In the genomic region with DNA sequence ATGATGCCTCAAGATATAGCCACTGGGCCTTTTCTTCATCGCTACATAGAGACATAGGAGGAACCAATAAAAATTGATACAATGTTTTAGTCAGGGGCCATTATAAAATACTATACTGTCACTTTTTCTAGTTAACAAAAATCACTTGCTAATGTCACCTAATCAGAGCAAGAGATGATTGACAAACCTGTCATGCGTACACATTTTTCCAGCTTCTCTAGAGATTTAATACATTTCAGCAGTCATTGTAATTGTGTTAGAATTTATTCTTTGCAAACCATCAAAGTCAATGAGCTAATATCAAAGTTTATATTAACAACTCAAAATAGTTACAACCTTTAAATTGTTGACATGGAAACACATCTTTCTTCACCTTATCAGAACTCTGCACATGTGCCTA, we compare ENCODE assay signal across 28 cellular contexts.
"Had no signal": no experiment of that assay in that cellular context is flagged by ENCODE, and none has a peak within 500 bp of the region (broad histone marks: within the 10 kb centered on the region; RNA-seq: fewer than 3 reads in every experiment).

No MANE protein-coding gene starts in this region.

- H3K27ac ChIP-seq: colonic mucosa, coronary artery, dorsolateral prefrontal cortex, epithelial cell of prostate, esophagus muscularis mucosa, esophagus squamous epithelium, foreskin keratinocyte, gastrocnemius medialis, gastroesophageal sphincter, heart left ventricle, heart right ventricle had no signal

- H3K9me3 ChIP-seq: colonic mucosa, esophagus muscularis mucosa, esophagus squamous epithelium, gastrocnemius medialis, gastroesophageal sphincter, heart left ventricle, heart right ventricle had no signal

- H3K36me3 ChIP-seq: colonic mucosa, esophagus muscularis mucosa, esophagus squamous epithelium, gastrocnemius medialis, gastroesophageal sphincter, heart left ventricle, heart right ventricle had no signal

- DNase-seq: colonic mucosa; cortex of kidney; dermis blood vessel endothelial cell; dorsolateral prefrontal cortex; effector CD4-positive, alpha-beta T cell; effector CD8-positive, alpha-beta T cell; effector memory CD4-positive, alpha-beta T cell; effector memory CD8-positive, alpha-beta T cell; endodermal cell; erythroblast; esophagus squamous epithelium; foreskin fibroblast; foreskin keratinocyte; foreskin melanocyte; gastrocnemius medialis; glutamatergic neuron; head of caudate nucleus; heart left ventricle; heart right ventricle had no signal

- ATAC-seq: effector memory CD8-positive, alpha-beta T cell; esophagus mucosa; foreskin keratinocyte; gastrocnemius medialis; gastroesophageal sphincter; heart left ventricle; heart right ventricle had no signal

- H3K27me3 ChIP-seq: colonic mucosa, dorsolateral prefrontal cortex, esophagus muscularis mucosa, esophagus squamous epithelium, foreskin keratinocyte, gastrocnemius medialis, gastroesophageal sphincter, heart left ventricle, heart right ventricle had no signal

- FAIRE-seq: colon, endometrium, endothelial cell of umbilical vein, frontal cortex had no signal

- H3K4me3 ChIP-seq: colonic mucosa, coronary artery, dorsolateral prefrontal cortex, esophagus muscularis mucosa, esophagus squamous epithelium, gastrocnemius medialis, gastroesophageal sphincter, heart left ventricle, heart right ventricle had no signal

- H3K4me1 ChIP-seq: colonic mucosa, esophagus muscularis mucosa, esophagus squamous epithelium, foreskin keratinocyte, gastrocnemius medialis, gastroesophageal sphincter had no signal
